In the genomic region with DNA sequence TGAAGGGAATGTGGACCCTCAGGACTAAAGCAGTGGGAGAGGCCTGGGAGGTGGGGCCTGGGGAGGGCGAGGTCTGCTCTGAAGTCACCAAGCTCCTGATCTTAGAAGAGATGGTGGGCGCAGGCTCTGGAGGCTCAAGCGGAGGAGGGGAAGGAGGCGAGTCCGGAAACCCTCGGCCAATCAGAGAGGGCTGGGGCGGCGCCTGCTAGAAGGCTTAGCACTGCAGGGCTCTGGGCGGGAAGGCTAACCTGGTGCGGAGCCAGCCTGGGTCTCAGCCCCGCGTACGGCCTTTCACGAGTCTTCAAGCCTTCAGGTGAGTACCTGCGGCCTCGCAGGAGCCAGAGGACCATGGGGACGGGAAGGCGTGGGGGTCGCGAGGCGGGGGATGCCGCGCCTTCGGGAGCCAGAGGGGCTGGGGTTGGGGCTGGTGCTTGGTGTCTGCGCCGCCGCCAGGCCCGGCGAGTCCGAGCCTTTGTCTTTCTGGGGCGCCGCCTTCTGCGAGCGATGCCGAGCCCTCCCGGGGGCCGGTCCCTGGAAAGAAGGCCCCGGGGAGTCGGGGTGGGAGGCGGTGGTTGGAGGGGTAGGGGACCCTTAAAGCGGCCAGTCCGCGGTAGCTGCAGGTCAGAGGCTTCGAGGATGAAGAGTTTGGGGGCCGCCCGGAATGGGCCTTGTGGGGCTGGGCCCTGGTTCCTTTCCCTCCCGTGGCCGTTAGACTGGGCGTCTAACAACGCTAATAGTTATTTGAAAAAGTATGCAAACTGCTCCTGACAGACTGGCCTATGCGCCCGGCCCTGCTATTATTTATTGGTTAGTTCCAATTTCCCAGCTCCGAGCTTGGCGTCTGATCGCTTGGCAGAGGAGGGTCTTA, we compare ENCODE assay signal across 7 cellular contexts. TPM values are rescaled to one million over a fixed set of nuclear protein-coding genes. Genes with fewer than 3 reads are reported as not detected.
A peak's percentile ranks its signal among the peaks of the same experiment; 100 is the strongest.
DNase-seq lines count a peak whose midpoint lies in the region; ATAC-seq and TF ChIP-seq lines count a peak whose summit lies in the region.
"Not testable (repeated sequence)": the region's sequence is repeated elsewhere in the genome, so short reads cannot be mapped to it uniquely, and the experiment has no call there.

TSS of gene TMSB15B (plus strand) at position 217 of the 868 bp plus-strand sequence.

- not testable (repeated sequence) for H3K4me1 ChIP-seq in foreskin keratinocyte

- POLR2A ChIA-PET in activated CD4-positive, alpha-beta T cell treated with anti-CD3 and anti-CD28 coated beads for 36 hours (lab: Charles Lee) = not testable (repeated sequence)

- not testable (repeated sequence) for DNase-seq in activated CD4-positive, alpha-beta T cell treated with anti-CD3 and anti-CD28 coated beads for 36 hours; foreskin keratinocyte; naive B cell

- not testable (repeated sequence) for H3K36me3 Mint-ChIP-seq in activated CD4-positive, alpha-beta T cell treated with anti-CD3 and anti-CD28 coated beads for 36 hours (ENCODE audit: low read depth); naive B cell

- TF ChIP-seq CTCF in foreskin keratinocyte (conservative IDR thresholded peaks at IDR 0.05) = not testable (repeated sequence)

- CTCF ChIA-PET in activated CD4-positive, alpha-beta T cell treated with anti-CD3 and anti-CD28 coated beads for 36 hours (lab: Charles Lee) = not testable (repeated sequence)

- peak; percentile 97 for ATAC-seq in GM18909 (IDR thresholded peaks at IDR 0.05; ENCODE audit: poor library complexity, unreplicated experiment)
- peak; percentile 96 for ATAC-seq in GM21576 (IDR thresholded peaks at IDR 0.05; ENCODE audit: unreplicated experiment)
- ATAC-seq in HG02943 (IDR thresholded peaks at IDR 0.05; ENCODE audit: low read depth, unreplicated experiment) = peak; percentile 89
- peak; percentile 99 for ATAC-seq in HG03460 (IDR thresholded peaks at IDR 0.05; ENCODE audit: unreplicated experiment)
- ATAC-seq in activated CD4-positive, alpha-beta T cell treated with anti-CD3 and anti-CD28 coated beads for 36 hours = peak; percentile 99
- peak; percentile 96 for ATAC-seq in foreskin keratinocyte
- peak; percentile 98 for ATAC-seq in naive B cell (ENCODE audit: low read depth in 2 of 2)

- not testable (repeated sequence) for H3K9me3 Mint-ChIP-seq in activated CD4-positive, alpha-beta T cell treated with anti-CD3 and anti-CD28 coated beads for 36 hours (ENCODE audit: low read depth); naive B cell

- H3K27ac ChIP-seq in foreskin keratinocyte = not testable (repeated sequence)

- not testable (repeated sequence) for H3K4me1 Mint-ChIP-seq in activated CD4-positive, alpha-beta T cell treated with anti-CD3 and anti-CD28 coated beads for 36 hours; naive B cell

- not testable (repeated sequence) for H3K27me3 ChIP-seq in foreskin keratinocyte

- intact Hi-C loops in activated CD4-positive, alpha-beta T cell treated with anti-CD3 and anti-CD28 coated beads for 36 hours (cut with DNase I, micrococcal nuclease) = not testable (repeated sequence)

- not testable (repeated sequence) for H3K27me3 Mint-ChIP-seq in activated CD4-positive, alpha-beta T cell treated with anti-CD3 and anti-CD28 coated beads for 36 hours; naive B cell

- H3K4me3 Mint-ChIP-seq in activated CD4-positive, alpha-beta T cell treated with anti-CD3 and anti-CD28 coated beads for 36 hours; naive B cell: not testable (repeated sequence)

- not testable (repeated sequence) for H3K27ac Mint-ChIP-seq in activated CD4-positive, alpha-beta T cell treated with anti-CD3 and anti-CD28 coated beads for 36 hours; naive B cell

RNA-seq across cellular contexts. Expression of gene TMSB15B, which starts in this region (rescaled TPM):
- total RNA-seq in activated CD4-positive, alpha-beta T cell treated with anti-CD3 and anti-CD28 coated beads for 36 hours = 1 to 10 TPM; 4.1 to 7.3 TPM
- total RNA-seq in foreskin keratinocyte = 10.3 and 11.1 TPM in 2 replicates
- polyA plus RNA-seq in foreskin keratinocyte (16.0 and 20.0 TPM in 2 replicates), naive B cell (ENCODE audit: low read depth in 6 of 6) (10 to 100 TPM; 12.4 to 38.5 (median 18.1) TPM)
